Comparison of ENCODE assay signal across 1 cellular context in genomic region chr3:76138921-76139320, GRCh38.
TF ChIP-seq lines count a peak whose summit lies in the region.

No MANE protein-coding gene starts in this region.

TF ChIP-seq in SK-N-SH treated with all-trans-retinoic acid at 6 μM for 48 hours, 23 proteins besides CTCF, POLR2A, EP300 and RAD21 (continued from another document):
- TF ChIP-seq POU6F1 (CRISPR knock-in tag; IDR thresholded peaks at IDR 0.05; ENCODE audit: borderline replicate concordance, low read depth) (no peak), PATZ1 (CRISPR knock-in tag; IDR thresholded peaks at IDR 0.05; ENCODE audit: borderline replicate concordance) (peak; percentile 75; the same call in 1 of the 2 replicates)
